ENCODE assay signal across 12 cellular contexts in the genomic region with DNA sequence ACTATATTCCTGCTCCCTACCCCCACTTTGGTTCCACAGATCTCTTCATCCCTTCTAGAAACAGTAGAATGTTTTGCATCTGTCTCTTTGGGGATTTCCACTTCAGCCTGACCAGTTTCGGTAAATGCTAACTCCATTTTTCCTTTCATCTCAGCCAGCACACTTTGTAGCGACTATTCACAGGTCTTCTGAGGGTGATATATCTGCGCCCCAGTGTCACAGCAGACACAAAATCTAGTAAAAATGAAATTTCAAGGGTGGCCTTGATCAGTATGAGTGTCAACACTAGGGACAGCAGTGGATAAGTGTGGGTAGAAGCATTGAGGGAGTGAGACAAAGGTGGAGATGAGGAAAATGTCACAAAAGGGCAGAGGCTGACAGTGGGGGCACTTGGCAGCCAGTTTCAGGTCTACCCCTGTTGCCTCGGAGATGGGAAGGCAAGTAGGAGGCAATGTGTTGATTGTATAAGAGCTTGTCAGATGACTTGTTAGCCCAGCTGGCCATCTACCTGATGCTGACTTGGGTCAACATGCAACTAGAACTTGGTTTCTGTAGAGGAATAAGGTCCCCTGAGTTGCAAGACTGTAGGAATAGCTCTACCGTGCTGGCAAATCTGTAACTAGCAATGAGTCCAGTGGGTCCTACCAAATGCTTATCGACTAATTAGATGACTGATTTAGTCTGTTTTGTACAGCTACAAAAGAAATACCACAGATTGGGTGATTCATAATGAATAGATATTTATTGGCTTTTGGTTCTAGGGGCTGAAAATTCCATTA.
DNase-seq lines count a peak whose midpoint lies in the region; ATAC-seq and TF ChIP-seq lines count a peak whose summit lies in the region.
"Had no signal": no experiment of that assay in that cellular context is flagged by ENCODE, and none has a peak within 500 bp of the region (broad histone marks: within the 10 kb centered on the region; RNA-seq: fewer than 3 reads in every experiment).

No MANE protein-coding gene starts in this region.

- POLR2A ChIA-PET in CD8-positive, alpha-beta T cell (lab: Charles Lee): interaction anchor here (0.5 to 2.4 kb wide), 4 partner anchors 10 to 196 kb away, joined by 3 to 5 read pairs (median 4); no protein-coding TSS in a partner anchor

- H3K4me3 Mint-ChIP-seq in CD8-positive, alpha-beta T cell: peak overlapping the region; percentile 8
- H3K4me3 Mint-ChIP-seq in activated naive CD8-positive, alpha-beta T cell: peak overlapping the region; percentile 61
- H3K4me3 Mint-ChIP-seq in Calu3 (ENCODE audit: low read depth, unreplicated experiment): no peak overlapping the region

- peak; percentile 41 for ATAC-seq in CD8-positive, alpha-beta T cell
- ATAC-seq in GM21360 (IDR thresholded peaks at IDR 0.05; ENCODE audit: unreplicated experiment) (peak; percentile 29), HG03354 (IDR thresholded peaks at IDR 0.05; ENCODE audit: poor library complexity, severe bottlenecking, unreplicated experiment) (peak; percentile 37), HG03457 (IDR thresholded peaks at IDR 0.05; ENCODE audit: unreplicated experiment) (no peak)
- ATAC-seq: gastrocnemius medialis, PC-3 had no signal

- peak overlapping the region; percentile 55 for H3K27ac Mint-ChIP-seq in CD8-positive, alpha-beta T cell
- peak overlapping the region; percentile 93 for H3K27ac Mint-ChIP-seq in activated naive CD8-positive, alpha-beta T cell
- H3K27ac Mint-ChIP-seq in Calu3 (ENCODE audit: unreplicated experiment): no peak overlapping the region

- H3K9me3 ChIP-seq in CD8-positive, alpha-beta T cell (ENCODE audit: low read length): no peaks in the 10 kb centered on the region
- H3K9me3 ChIP-seq: gastrocnemius medialis, thoracic aorta had no signal

- TF ChIP-seq CTCF in CD8-positive, alpha-beta T cell (IDR thresholded peaks at IDR 0.05): no peak
- TF ChIP-seq CTCF in Calu3 (IDR thresholded peaks at IDR 0.05; ENCODE audit: unreplicated experiment): no peak

- H3K27me3 ChIP-seq in CD8-positive, alpha-beta T cell (ENCODE audit: insufficient read depth, low read length): no peaks in the 10 kb centered on the region
- H3K27me3 ChIP-seq: gastrocnemius medialis had no signal

- intact Hi-C loops in CD8-positive, alpha-beta T cell (cut with DNase I, micrococcal nuclease): loop anchor here in 1 of 2 experiments (5.0 kb wide), 1 partner anchor 320 kb away; no protein-coding TSS in a partner anchor
- intact Hi-C loops in Calu3 (cut with micrococcal nuclease; ENCODE audit: unreplicated experiment): no loop called here

- H3K9me3 Mint-ChIP-seq in CD8-positive, alpha-beta T cell: no peaks in the 10 kb centered on the region
- peaks cover 6% of the 10 kb centered on the region for H3K9me3 Mint-ChIP-seq in activated naive CD8-positive, alpha-beta T cell (ENCODE audit: low read depth)
- peaks cover 6% of the 10 kb centered on the region for H3K9me3 Mint-ChIP-seq in Calu3 (ENCODE audit: low read depth, unreplicated experiment)

- no peaks in the 10 kb centered on the region for H3K36me3 ChIP-seq in CD8-positive, alpha-beta T cell (ENCODE audit: insufficient read depth, low read length)
- H3K36me3 ChIP-seq: gastrocnemius medialis, thoracic aorta had no signal

- no peaks in the 10 kb centered on the region for H3K36me3 Mint-ChIP-seq in CD8-positive, alpha-beta T cell
- peaks cover 5% of the 10 kb centered on the region for H3K36me3 Mint-ChIP-seq in activated naive CD8-positive, alpha-beta T cell
- no peaks in the 10 kb centered on the region for H3K36me3 Mint-ChIP-seq in Calu3 (ENCODE audit: insufficient read depth, unreplicated experiment)

- BruUV-seq in Calu3 (replicated peaks; lab: Mats Ljungman, UMichigan): no TSS peak

- no peak overlapping the region for H3K27ac ChIP-seq in CD8-positive, alpha-beta T cell (ENCODE audit: low read depth, low read length)
- H3K27ac ChIP-seq: C4-2B, gastrocnemius medialis, thoracic aorta had no signal

- H3K4me3 ChIP-seq in CD8-positive, alpha-beta T cell (ENCODE audit: low read depth, low read length): peak overlapping the region; percentile 7
- H3K4me3 ChIP-seq: gastrocnemius medialis, thoracic aorta had no signal

- peaks cover 64% of the 10 kb centered on the region for H3K4me1 Mint-ChIP-seq in CD8-positive, alpha-beta T cell (ENCODE audit: low read depth)
- peaks cover 83% of the 10 kb centered on the region for H3K4me1 Mint-ChIP-seq in activated naive CD8-positive, alpha-beta T cell (ENCODE audit: low read depth)
- no peaks in the 10 kb centered on the region for H3K4me1 Mint-ChIP-seq in Calu3 (ENCODE audit: low read depth, unreplicated experiment)

- H3K4me1 ChIP-seq in CD8-positive, alpha-beta T cell (ENCODE audit: insufficient read depth, low read length): peaks cover 54% of the 10 kb centered on the region
- H3K4me1 ChIP-seq: gastrocnemius medialis had no signal

- H3K27me3 Mint-ChIP-seq in CD8-positive, alpha-beta T cell (ENCODE audit: low read depth): no peaks in the 10 kb centered on the region
- no peaks in the 10 kb centered on the region for H3K27me3 Mint-ChIP-seq in activated naive CD8-positive, alpha-beta T cell
- no peaks in the 10 kb centered on the region for H3K27me3 Mint-ChIP-seq in Calu3 (ENCODE audit: unreplicated experiment)

- CTCF ChIA-PET in CD8-positive, alpha-beta T cell (lab: Charles Lee): interaction anchor here (0.8 to 1.4 kb wide), 4 partner anchors 143 to 327 kb away, joined by 3 to 5 read pairs (median 3); no protein-coding TSS in a partner anchor
- CTCF ChIA-PET in Calu3 (lab: Charles Lee): no interaction called here

- DNase-seq in CD8-positive, alpha-beta T cell: peak in 1 of 7 experiments; percentile 22
- DNase-seq in NCI-H510A treated with DMSO at 0.1 percent for 48 hours (lab: John Stamatoyannopoulos, UW) (no peak), Calu3 (no peak), foreskin melanocyte (no peak)
- DNase-seq: gastrocnemius medialis, PC-3 had no signal
